In genomic region chr2:145731467-145731866, GRCh38 we compare ENCODE assay signal across 33 cellular contexts.
"Had no signal": no experiment of that assay in that cellular context is flagged by ENCODE, and none has a peak within 500 bp of the region (broad histone marks: within the 10 kb centered on the region; RNA-seq: fewer than 3 reads in every experiment).

No MANE protein-coding gene starts in this region.

- H3K4me1 ChIP-seq: ascending aorta, colonic mucosa had no signal

- ATAC-seq: activated CD4-positive, alpha-beta T cell treated with anti-CD3 and anti-CD28 coated beads for 36 hours; activated CD4-positive, CD25-positive, alpha-beta regulatory T cell treated with anti-CD3 and anti-CD28 coated beads, Interleukin-2, amount 50 U/mL, for 24 hours; activated CD8-positive, alpha-beta memory T cell treated with anti-CD3 and anti-CD28 coated beads, Interleukin-2, amount 10 ng/mL, durations not matched to agents 7 days and 5 days; activated CD8-positive, alpha-beta T cell treated with anti-CD3 and anti-CD28 coated beads, Interleukin-2, amount 10 ng/mL, durations not matched to agents 7 days and 5 days; activated naive CD8-positive, alpha-beta T cell treated with anti-CD3 and anti-CD28 coated beads, Interleukin-2, amount 50 U/mL, for 24 hours; WTC11 had no signal

- H3K36me3 ChIP-seq: ascending aorta, cardiac muscle cell, colonic mucosa, WERI-Rb-1 had no signal

- H3K9me3 ChIP-seq: ascending aorta, colonic mucosa had no signal

- H3K27ac ChIP-seq: ascending aorta, cardiac muscle cell, colonic mucosa, WERI-Rb-1 had no signal

- H3K4me3 ChIP-seq: ascending aorta, cardiac muscle cell, colonic mucosa had no signal

- DNase-seq: activated CD4-positive, alpha-beta memory T cell treated with anti-CD3 and anti-CD28 coated beads, Interleukin-2, amount 10 ng/mL, durations not matched to agents 7 days and 5 days; activated CD4-positive, alpha-beta T cell treated with anti-CD3 and anti-CD28 coated beads for 1 hour; activated CD4-positive, alpha-beta T cell treated with anti-CD3 and anti-CD28 coated beads for 36 hours; activated CD4-positive, alpha-beta T cell treated with anti-CD3 and anti-CD28 coated beads for 48 hours; activated CD4-positive, alpha-beta T cell treated with anti-CD3 and anti-CD28 coated beads, Interleukin-2, amount 10 ng/mL, durations not matched to agents 7 days and 5 days; activated CD4-positive, alpha-beta T cell treated with anti-CD3 and anti-CD28 coated beads, Interleukin-2, amount 50 U/mL, for 48 hours; activated CD4-positive, CD25-positive, alpha-beta regulatory T cell; activated CD8-positive, alpha-beta memory T cell treated with anti-CD3 and anti-CD28 coated beads for 24 hours; activated CD8-positive, alpha-beta memory T cell treated with anti-CD3 and anti-CD28 coated beads, Interleukin-2, amount 10 ng/mL, durations not matched to agents 7 days and 5 days; activated CD8-positive, alpha-beta memory T cell treated with anti-CD3 and anti-CD28 coated beads, Interleukin-2, amount 50 U/mL, for 48 hours; activated CD8-positive, alpha-beta T cell treated with anti-CD3 and anti-CD28 coated beads, Interleukin-2, amount 10 ng/mL, durations not matched to agents 7 days and 5 days; activated effector memory CD4-positive, alpha-beta T cell treated with Interleukin-2 at 50 U/mL for 16 hours; activated gamma-delta T cell; activated naive CD4-positive, alpha-beta T cell treated with anti-CD3 and anti-CD28 coated beads, Interleukin-2, amount 10 ng/mL, durations not matched to agents 7 days and 5 days; activated naive CD4-positive, alpha-beta T cell treated with Interleukin-2 at 50 U/mL for 16 hours; activated naive CD8-positive, alpha-beta T cell treated with anti-CD3 and anti-CD28 coated beads, Interleukin-2, amount 10 ng/mL, durations not matched to agents 7 days and 5 days; activated naive CD8-positive, alpha-beta T cell treated with anti-CD3 and anti-CD28 coated beads, Interleukin-2, amount 50 U/mL, for 24 hours; activated T-cell treated with anti-CD3 and anti-CD28 coated beads, Interleukin-2, amount 50 U/mL, for 24 hours; activated T-cell treated with anti-CD3 and anti-CD28 coated beads, Interleukin-2, amount 50 U/mL, for 48 hours; amygdala; anterior cingulate cortex; caudate nucleus; cerebellar nuclear complex; colonic mucosa; T-helper 2 cell; T-helper 9 cell; WERI-Rb-1 had no signal

- FAIRE-seq: bronchial epithelial cell, TTC549 had no signal

- H3K27me3 ChIP-seq: ascending aorta, cardiac muscle cell, colonic mucosa had no signal
